Comparison of ENCODE assay signal across 8 cellular contexts in genomic region chr10:17229967-17230682, GRCh38. TPM values are rescaled to one million over a fixed set of nuclear protein-coding genes. Genes with fewer than 3 reads are reported as not detected.
A peak's percentile ranks its signal among the peaks of the same experiment; 100 is the strongest.
DNase-seq lines count a peak whose midpoint lies in the region; ATAC-seq and TF ChIP-seq lines count a peak whose summit lies in the region.

No MANE protein-coding gene starts in this region.

- H3K4me3 ChIP-seq in left lung: peak overlapping the region; percentile 83

- TF ChIP-seq CTCF in left lung (IDR thresholded peaks at IDR 0.05): peak in 1 of 2 donors; percentile 41

- H3K4me1 ChIP-seq in left lung: peaks cover 19 to 72% of the 10 kb centered on the region in 2 donors

- H3K27ac ChIP-seq in left lung: peak overlapping the region; percentile 99

- intact Hi-C loops in left lung (cut with DNase I): no loop called here

- H3K27me3 ChIP-seq in left lung: no peaks in the 10 kb centered on the region

- DNase-seq in DMS79 treated with DMSO at 0.1 percent for 48 hours (lab: John Stamatoyannopoulos, UW) (peak; percentile 11), DMS79 (lab: John Stamatoyannopoulos, UW) (no peak), NCI-H146 treated with DMSO at 0.1 percent for 48 hours (lab: John Stamatoyannopoulos, UW; ENCODE audit: unreplicated experiment) (peak; percentile 61), cerebellar cortex (ENCODE audit: low spot score) (peak; percentile 49), left lung (peak; percentile 91 to 97)
- DNase-seq in stimulated activated CD4-positive, alpha-beta T cell treated with anti-CD3 and anti-CD28 coated beads, TNF-alpha, amount 100 ng/mL, for 1 hour (ENCODE audit: low read depth in 3 of 3, low spot score in 1 of 3): peak; percentile 71 to 76 (median 75)

- ATAC-seq in HG02840 (IDR thresholded peaks at IDR 0.05; ENCODE audit: low FRiP score, unreplicated experiment) (peak; percentile 53), left lung (peak; percentile 71)
- peak; percentile 40 to 45 for ATAC-seq in activated CD4-positive, CD25-positive, alpha-beta regulatory T cell treated with anti-CD3 and anti-CD28 coated beads, Interleukin-2, amount 50 U/mL, for 24 hours

- H3K36me3 ChIP-seq in left lung: peaks cover 3 to 49% of the 10 kb centered on the region in 2 donors

- no peaks in the 10 kb centered on the region for H3K9me3 ChIP-seq in left lung

RNA-seq across cellular contexts. Expression of gene VIM, which starts 2.1 kb away (rescaled TPM):
- 1,000 to 10,000 TPM; 1,589 to 1,774 TPM for total RNA-seq in left lung

RNA-seq across cellular contexts. Expression of gene TRDMT1, which starts 28.7 kb away (rescaled TPM):
- total RNA-seq in left lung: 10 to 100 TPM in 1 of 2 donors, 1 to 10 TPM in 1; 6.6 to 11.5 TPM
